Comparison of ENCODE assay signal across 2 cellular contexts in genomic region chr1:16913616-16913865, GRCh38.
TF ChIP-seq lines count a peak whose summit lies in the region.

No MANE protein-coding gene starts in this region.

TF ChIP-seq in SK-N-SH, 30 proteins besides CTCF, POLR2A, EP300 and RAD21 (continued from another document):
- TF ChIP-seq RFX5 (IDR thresholded peaks at IDR 0.05; ENCODE audit: low read length) (0 out of 2 replicates have a peak, but pooled peaks have one; percentile 26), USF1 (IDR thresholded peaks at IDR 0.05; ENCODE audit: borderline replicate concordance, low read depth) (no peak)

TF ChIP-seq in SK-N-SH treated with all-trans-retinoic acid at 6 μM for 48 hours, 23 proteins besides CTCF, POLR2A, EP300 and RAD21 (continued from another document):
- TF ChIP-seq POU6F1 (CRISPR knock-in tag; IDR thresholded peaks at IDR 0.05; ENCODE audit: borderline replicate concordance, low read depth), result no peak
- TF ChIP-seq TCF4 (CRISPR knock-in tag; IDR thresholded peaks at IDR 0.05; ENCODE audit: borderline replicate concordance), result no peak
- TF ChIP-seq ZFP30 (CRISPR knock-in tag; IDR thresholded peaks at IDR 0.05), result no peak
- TF ChIP-seq ARNTL (CRISPR knock-in tag; IDR thresholded peaks at IDR 0.05; ENCODE audit: borderline replicate concordance, low read depth), result no peak
- no peak for TF ChIP-seq BACH2 (CRISPR knock-in tag; IDR thresholded peaks at IDR 0.05; ENCODE audit: borderline replicate concordance)
- TF ChIP-seq CREB5 (CRISPR knock-in tag; IDR thresholded peaks at IDR 0.05; ENCODE audit: low read depth), result no peak
